Comparison of ENCODE assay signal across 8 cellular contexts in genomic region chr17:49223517-49224197, GRCh38. TPM values are rescaled to one million over a fixed set of nuclear protein-coding genes. Genes with fewer than 3 reads are reported as not detected.
DNase-seq lines count a peak whose midpoint lies in the region; FAIRE-seq and TF ChIP-seq lines count a peak whose summit lies in the region.
"Had no signal": no experiment of that assay in that cellular context is flagged by ENCODE, and none has a peak within 500 bp of the region (broad histone marks: within the 10 kb centered on the region; RNA-seq: fewer than 3 reads in every experiment).

No MANE protein-coding gene starts in this region.

- H3K36me3 ChIP-seq in esophagus squamous epithelium: peaks cover 0 to 8% (median 0%) of the 10 kb centered on the region in 3 donors

- no peak for DNase-seq in GM18507 (ENCODE audit: extremely low spot score, insufficient read length, low read depth)
- DNase-seq in NCI-H69 (lab: John Stamatoyannopoulos, UW): peak; percentile 57
- peak; percentile 76 for DNase-seq in activated T-cell treated with anti-CD3 and anti-CD28 coated beads, Interleukin-2, amount 50 U/mL, for 1 hour
- no peak for DNase-seq in esophagus squamous epithelium (lab: John Stamatoyannopoulos, UW)
- DNase-seq in neural crest cell (ENCODE audit: low read depth, low spot score): peak; percentile 82
- peak; percentile 83 for DNase-seq in type B pancreatic cell (ENCODE audit: extremely low spot score, unreplicated experiment)
- no peak for DNase-seq in dedifferentiated amniotic fluid mesenchymal stem cell (ENCODE audit: extremely low spot score)

- peak overlapping the region; percentile 47 for H3K4me3 Mint-ChIP-seq in neural crest cell
- peak overlapping the region; percentile 69 for H3K4me3 Mint-ChIP-seq in type B pancreatic cell

- no peak overlapping the region for H3K27ac Mint-ChIP-seq in neural crest cell (ENCODE audit: unreplicated experiment)
- no peak overlapping the region for H3K27ac Mint-ChIP-seq in type B pancreatic cell

- no peaks in the 10 kb centered on the region for H3K9me3 ChIP-seq in esophagus squamous epithelium

- H3K4me1 Mint-ChIP-seq in neural crest cell: peaks cover 7% of the 10 kb centered on the region
- peaks cover 12% of the 10 kb centered on the region for H3K4me1 Mint-ChIP-seq in type B pancreatic cell (ENCODE audit: unreplicated experiment)

- H3K27me3 Mint-ChIP-seq in neural crest cell (ENCODE audit: low read depth) (peaks cover 71% of the 10 kb centered on the region), type B pancreatic cell (peaks cover 73% of the 10 kb centered on the region)

- no peak overlapping the region for H3K27ac ChIP-seq in esophagus squamous epithelium

- H3K4me1 ChIP-seq in esophagus squamous epithelium: peaks cover 4 to 42% (median 13%) of the 10 kb centered on the region in 3 donors

- peak; percentile 81 for FAIRE-seq in GM18507 (lab: Jason Lieb, UNC)

- intact Hi-C loops in esophagus squamous epithelium (cut with DNase I): loop anchor here (5.0 kb wide), 1 partner anchor 41 kb away; no protein-coding TSS in a partner anchor

- TF ChIP-seq POLR2A in esophagus squamous epithelium (IDR thresholded peaks at IDR 0.05): no peak

- H3K36me3 Mint-ChIP-seq in neural crest cell (ENCODE audit: low read depth): no peaks in the 10 kb centered on the region
- H3K36me3 Mint-ChIP-seq in type B pancreatic cell: no peaks in the 10 kb centered on the region

- WGBS in esophagus squamous epithelium, 2 donors: 6 to 15% methylated on average over 16 to 18 of the region's 31 CpGs

- no peaks in the 10 kb centered on the region for H3K9me3 Mint-ChIP-seq in neural crest cell
- H3K9me3 Mint-ChIP-seq in type B pancreatic cell: no peaks in the 10 kb centered on the region

- peak; percentile 62 to 85 (median 75) for TF ChIP-seq CTCF in esophagus squamous epithelium (IDR thresholded peaks at IDR 0.05)
- peak; percentile 78 for TF ChIP-seq CTCF in neural crest cell (conservative IDR thresholded peaks at IDR 0.05)
- peak; percentile 88 for TF ChIP-seq CTCF in type B pancreatic cell (conservative IDR thresholded peaks at IDR 0.05)

- peaks cover 7 to 99% (median 11%) of the 10 kb centered on the region in 4 donors for H3K27me3 ChIP-seq in esophagus squamous epithelium

- peak overlapping the region in 3 of 4 donors; percentile 3 to 51 (median 30) for H3K4me3 ChIP-seq in esophagus squamous epithelium

RNA-seq across cellular contexts. Expression of gene PHOSPHO1, which starts 6.9 kb away (rescaled TPM):
- total RNA-seq in esophagus squamous epithelium: 1 to 10 TPM in 1 of 4 donors, under 1 TPM in 1, not detected in 2; 0.38 to 2.4 TPM
- not detected in 2 replicates for total RNA-seq in neural crest cell
- 0.81 TPM in 1 of 2 replicates, not detected in the other for total RNA-seq in type B pancreatic cell (ENCODE audit: low replicate concordance)
- total RNA-seq: glomerular endothelial cell had no signal

RNA-seq across cellular contexts. Expression of gene ABI3, which starts 13.2 kb away (rescaled TPM):
- total RNA-seq in esophagus squamous epithelium (1 to 10 TPM; 1.5 to 8.8 (median 4.2) TPM), neural crest cell (0.64 and 1.0 TPM in 2 replicates), type B pancreatic cell (ENCODE audit: low replicate concordance) (0.31 TPM in 1 of 2 replicates, not detected in the other)

RNA-seq across cellular contexts. Expression of gene GNGT2, which starts 13.3 kb away (rescaled TPM):
- 1 to 10 TPM in 2 of 4 donors, not detected in 2; 1.4 to 1.7 TPM for total RNA-seq in esophagus squamous epithelium
- total RNA-seq in neural crest cell: not detected in 2 replicates
- total RNA-seq in type B pancreatic cell (ENCODE audit: low replicate concordance): 0.34 TPM in 1 of 2 replicates, not detected in the other

Comparison
In these comparisons a context has a peak if more than half of its experiments do, and no peak if none do; other contexts are left out.
1. DNase-seq: peak in NCI-H69 (single experiment), activated T-cell treated with anti-CD3 and anti-CD28 coated beads, Interleukin-2, amount 50 U/mL, for 1 hour (single experiment), neural crest cell (single experiment) and type B pancreatic cell (single experiment); none in GM18507 (single experiment), esophagus squamous epithelium (single experiment) and dedifferentiated amniotic fluid mesenchymal stem cell (single experiment).
2. Peak in every context shown above with its lines, with median percentiles within 50 percentile points of each other: CTCF ChIP-seq.